In genomic region chr1:228180271-228180987, GRCh38 we compare ENCODE assay signal across 12 cellular contexts. TPM values are rescaled to one million over a fixed set of nuclear protein-coding genes. Genes with fewer than 3 reads are reported as not detected.
DNase-seq lines count a peak whose midpoint lies in the region; ATAC-seq and TF ChIP-seq lines count a peak whose summit lies in the region.
"Had no signal": no experiment of that assay in that cellular context is flagged by ENCODE, and none has a peak within 500 bp of the region (broad histone marks: within the 10 kb centered on the region; RNA-seq: fewer than 3 reads in every experiment).

No MANE protein-coding gene starts in this region.

- DNase-seq in BJ (ENCODE audit: low read depth) (no peak), WTC11 (ENCODE audit: low spot score) (no peak), lower lobe of right lung (no peak), mesenteric fat pad (ENCODE audit: low spot score) (no peak)
- DNase-seq in activated CD4-positive, alpha-beta memory T cell treated with anti-CD3 and anti-CD28 coated beads, Interleukin-2, amount 10 ng/mL, durations not matched to agents 7 days and 5 days, result no peak
- DNase-seq in activated CD4-positive, alpha-beta T cell treated with anti-CD3 and anti-CD28 coated beads, Interleukin-2, amount 50 U/mL, for 1 hour, result no peak
- DNase-seq: amniotic stem cell; stimulated activated CD4-positive, alpha-beta T cell treated with anti-CD3 and anti-CD28 coated beads, Interleukin-2, amount 100 ng/mL, for 48 hours; thyroid gland had no signal

- peak; percentile 24; the same call in 1 of the 2 replicates for TF ChIP-seq CTCF in BJ (IDR thresholded peaks at IDR 0.05; ENCODE audit: insufficient read depth, low read depth, low read length)
- TF ChIP-seq CTCF in HEK293 (tag by site-specific recombination; IDR thresholded peaks at IDR 0.05), result 0 out of 2 replicates have a peak, but pooled peaks have one; percentile 13
- 0 out of 2 replicates have a peak, but pooled peaks have one; percentile 19 for TF ChIP-seq CTCF in WTC11 (IDR thresholded peaks at IDR 0.05)
- TF ChIP-seq CTCF in lower lobe of right lung (IDR thresholded peaks at IDR 0.05), result peak; percentile 26

- H3K9me3 Mint-ChIP-seq in WTC11, result no peaks in the 10 kb centered on the region
- H3K9me3 Mint-ChIP-seq in activated CD4-positive, alpha-beta memory T cell treated with anti-CD3 and anti-CD28 coated beads, Interleukin-2, amount 10 ng/mL, durations not matched to agents 7 days and 5 days, result no peaks in the 10 kb centered on the region

- intact Hi-C loops in lower lobe of right lung (cut with DNase I), result no loop called here

- H3K27me3 Mint-ChIP-seq in WTC11 (ENCODE audit: low read depth), result no peaks in the 10 kb centered on the region
- no peaks in the 10 kb centered on the region for H3K27me3 Mint-ChIP-seq in activated CD4-positive, alpha-beta memory T cell treated with anti-CD3 and anti-CD28 coated beads, Interleukin-2, amount 10 ng/mL, durations not matched to agents 7 days and 5 days

- H3K36me3 Mint-ChIP-seq in WTC11, result no peaks in the 10 kb centered on the region
- no peaks in the 10 kb centered on the region for H3K36me3 Mint-ChIP-seq in activated CD4-positive, alpha-beta memory T cell treated with anti-CD3 and anti-CD28 coated beads, Interleukin-2, amount 10 ng/mL, durations not matched to agents 7 days and 5 days (ENCODE audit: low read depth)

- H3K27ac Mint-ChIP-seq in WTC11, result no peak overlapping the region; the same call in 1 of the 2 replicates
- no peak overlapping the region for H3K27ac Mint-ChIP-seq in activated CD4-positive, alpha-beta memory T cell treated with anti-CD3 and anti-CD28 coated beads, Interleukin-2, amount 10 ng/mL, durations not matched to agents 7 days and 5 days

- H3K36me3 ChIP-seq in BJ (ENCODE audit: control insufficient read depth, insufficient read depth, low read length) (peaks cover 2% of the 10 kb centered on the region; the same call in 1 of the 2 replicates), HEK293 (ENCODE audit: control insufficient read depth in 2 of 2, insufficient read depth in 1 of 2, low read length in 2 of 2) (no peaks in the 10 kb centered on the region), lower lobe of right lung (peaks cover 7% of the 10 kb centered on the region)

- no peaks in the 10 kb centered on the region for H3K4me1 Mint-ChIP-seq in WTC11
- H3K4me1 Mint-ChIP-seq in activated CD4-positive, alpha-beta memory T cell treated with anti-CD3 and anti-CD28 coated beads, Interleukin-2, amount 10 ng/mL, durations not matched to agents 7 days and 5 days, result peaks cover 5% of the 10 kb centered on the region

- H3K9me3 ChIP-seq in HEK293 (ENCODE audit: control insufficient read depth, insufficient read depth, low read depth, low read length), result no peaks in the 10 kb centered on the region
- H3K9me3 ChIP-seq in lower lobe of right lung, result no peaks in the 10 kb centered on the region
- H3K9me3 ChIP-seq: thyroid gland had no signal

- POLR2A ChIA-PET in BJ (lab: Charles Lee), result no interaction called here
- POLR2A ChIA-PET in HEK293 (lab: Yijun Ruan, JAX), result interaction anchor here (0.6 kb wide), 1 partner anchor 1476 kb away, joined by 3 read pairs; no protein-coding TSS in a partner anchor
- POLR2A ChIA-PET in WTC11 (lab: Charles Lee), result interaction anchor here (0.7 kb wide), 1 partner anchor 12 kb away, joined by 3 read pairs; no protein-coding TSS in a partner anchor
- POLR2A ChIA-PET in activated CD4-positive, alpha-beta memory T cell treated with anti-CD3 and anti-CD28 coated beads, Interleukin-2, amount 10 ng/mL, durations not matched to agents 7 days and 5 days (lab: Charles Lee), result interaction anchor here (1.0 to 1.2 kb wide), 2 partner anchors 15 to 27 kb away, joined by 3 to 4 read pairs; partner anchors contain the start of gene IBA57

- CTCF ChIA-PET in BJ (lab: Yijun Ruan, JAX), result interaction anchor here (2.2 kb wide), 1 partner anchor 15 kb away, joined by 7 read pairs; the partner anchor contains the start of gene IBA57
- CTCF ChIA-PET in HEK293 (lab: Yijun Ruan, JAX), result interaction anchor here (0.6 to 2.0 kb wide), 7 partner anchors 9 to 1437 kb away, joined by 3 to 9 read pairs (median 5); partner anchors contain the start of gene IBA57
- CTCF ChIA-PET in WTC11 (lab: Charles Lee), result interaction anchor here (0.6 to 2.8 kb wide), 8 partner anchors 15 to 1003 kb away, joined by 3 to 15 read pairs (median 5); partner anchors contain the start of gene IBA57
- CTCF ChIA-PET in activated CD4-positive, alpha-beta memory T cell treated with anti-CD3 and anti-CD28 coated beads, Interleukin-2, amount 10 ng/mL, durations not matched to agents 7 days and 5 days (lab: Charles Lee), result interaction anchor here (0.6 to 1.3 kb wide), 10 partner anchors 8 to 169 kb away, joined by 3 to 6 read pairs (median 4); no protein-coding TSS in a partner anchor

- H3K27ac ChIP-seq in HEK293 (ENCODE audit: extremely low read depth, low read depth, low read length) (no peak overlapping the region), lower lobe of right lung (peak overlapping the region; percentile 75)
- H3K27ac ChIP-seq: HL-60, thyroid gland had no signal

- H3K4me3 ChIP-seq in BJ (ENCODE audit: low read depth, low read length) (no peak overlapping the region), HEK293 (ENCODE audit: low read depth, low read length) (no peak overlapping the region), lower lobe of right lung (no peak overlapping the region)
- H3K4me3 ChIP-seq: thyroid gland had no signal

- H3K27me3 ChIP-seq in BJ (ENCODE audit: control insufficient read depth, insufficient read depth, low read length) (no peaks in the 10 kb centered on the region), lower lobe of right lung (ENCODE audit: low read depth) (no peaks in the 10 kb centered on the region)
- H3K27me3 ChIP-seq: thyroid gland had no signal

- ATAC-seq in WTC11 (peak; percentile 76), lower lobe of right lung (no peak), GM19023 (IDR thresholded peaks at IDR 0.05; ENCODE audit: unreplicated experiment) (no peak)

- H3K4me1 ChIP-seq in HEK293 (ENCODE audit: control insufficient read depth, insufficient read depth, low read length) (no peaks in the 10 kb centered on the region), lower lobe of right lung (peaks cover 47% of the 10 kb centered on the region)

- H3K4me3 Mint-ChIP-seq in WTC11, result no peak overlapping the region
- no peak overlapping the region for H3K4me3 Mint-ChIP-seq in activated CD4-positive, alpha-beta memory T cell treated with anti-CD3 and anti-CD28 coated beads, Interleukin-2, amount 10 ng/mL, durations not matched to agents 7 days and 5 days

TF ChIP-seq in HEK293, 187 proteins besides CTCF, POLR2A, EP300 and RAD21 (continues in another document):
- TF ChIP-seq ZNF146 (tag by site-specific recombination; IDR thresholded peaks at IDR 0.05) (no peak), ZNF362 (tag by site-specific recombination; IDR thresholded peaks at IDR 0.05) (peak; percentile 86), YY2 (tag by site-specific recombination; IDR thresholded peaks at IDR 0.05) (no peak), ZNF76 (tag by site-specific recombination; IDR thresholded peaks at IDR 0.05; ENCODE audit: borderline replicate concordance, low read depth) (no peak)

TF ChIP-seq in WTC11, 78 proteins besides CTCF, POLR2A, EP300 and RAD21 (continues in another document):
- no peak for TF ChIP-seq FOXJ3 (CRISPR knock-in tag; IDR thresholded peaks at IDR 0.05; ENCODE audit: borderline replicate concordance)

RNA-seq across cellular contexts. Expression of gene IBA57, which starts 14.8 kb away (rescaled TPM):
- polyA plus RNA-seq in BJ (2011; rRNA removed), result 1.2 and 2.8 TPM in 2 replicates
- polyA minus RNA-seq in BJ (2011; rRNA and poly(A)+ RNA removed), result 1.8 and 2.7 TPM in 2 replicates
- total RNA-seq in WTC11 (2021) (11.4 to 12.5 TPM (median 12.1 TPM) in 3 replicates), lower lobe of right lung (10.7 TPM), mesenteric fat pad (7.5 TPM)
- 1 to 10 TPM; 4.5 to 5.2 TPM for total RNA-seq in activated CD4-positive, alpha-beta memory T cell treated with anti-CD3 and anti-CD28 coated beads, Interleukin-2, amount 10 ng/mL, durations not matched to agents 7 days and 5 days

RNA-seq across cellular contexts. Expression of gene OBSCN, which starts 27.4 kb away (rescaled TPM):
- 2.9 and 3.8 TPM in 2 replicates for polyA plus RNA-seq in BJ (2011; rRNA removed)
- polyA minus RNA-seq in BJ (2011; rRNA and poly(A)+ RNA removed), result 2.8 and 6.9 TPM in 2 replicates
- total RNA-seq in WTC11 (2021) (38.8 to 47.7 TPM (median 47.5 TPM) in 3 replicates), lower lobe of right lung (35.6 TPM), mesenteric fat pad (3.7 TPM)
- 1 to 10 TPM; 6.6 to 8.0 TPM for total RNA-seq in activated CD4-positive, alpha-beta memory T cell treated with anti-CD3 and anti-CD28 coated beads, Interleukin-2, amount 10 ng/mL, durations not matched to agents 7 days and 5 days

RNA-seq across cellular contexts. Expression of gene GJC2, which starts 30.7 kb away (rescaled TPM):
- polyA plus RNA-seq in BJ (2011; rRNA removed), result 0.77 and 0.92 TPM in 2 replicates
- 0.41 and 0.43 TPM in 2 replicates for polyA minus RNA-seq in BJ (2011; rRNA and poly(A)+ RNA removed)
- 0.72 to 1.2 TPM (median 0.87 TPM) in 3 replicates for total RNA-seq in WTC11 (2021)
- total RNA-seq in lower lobe of right lung, result 6.0 TPM
- under 1 TPM; 0.38 to 0.55 TPM for total RNA-seq in activated CD4-positive, alpha-beta memory T cell treated with anti-CD3 and anti-CD28 coated beads, Interleukin-2, amount 10 ng/mL, durations not matched to agents 7 days and 5 days
- 2.6 TPM for total RNA-seq in mesenteric fat pad

RNA-seq across cellular contexts. Expression of gene GUK1, which starts 40.4 kb away (rescaled TPM):
- 282 and 373 TPM in 2 replicates for polyA plus RNA-seq in BJ (2011; rRNA removed)
- 58.2 and 86.1 TPM in 2 replicates for polyA minus RNA-seq in BJ (2011; rRNA and poly(A)+ RNA removed)
- total RNA-seq in WTC11 (2021), result 110 to 112 TPM (median 111 TPM) in 3 replicates
- total RNA-seq in lower lobe of right lung, result 192 TPM
- 100 to 1,000 TPM; 280 to 284 TPM for total RNA-seq in activated CD4-positive, alpha-beta memory T cell treated with anti-CD3 and anti-CD28 coated beads, Interleukin-2, amount 10 ng/mL, durations not matched to agents 7 days and 5 days
- 220 TPM for total RNA-seq in mesenteric fat pad
